8 cellular contexts compared by ENCODE assay signal in genomic region chr4:37453004-37453360, GRCh38.
DNase-seq lines count a peak whose midpoint lies in the region; ATAC-seq and TF ChIP-seq lines count a peak whose summit lies in the region.

No MANE protein-coding gene starts in this region.

- peaks cover 38 to 53% (median 43%) of the 10 kb centered on the region in 3 donors for H3K27me3 Mint-ChIP-seq in CD14-positive monocyte (ENCODE audit: low read depth in 3 of 3)
- H3K27me3 Mint-ChIP-seq in naive thymus-derived CD4-positive, alpha-beta T cell = peaks cover 31 to 79% (median 61%) of the 10 kb centered on the region in 5 donors

- POLR2A ChIA-PET in naive thymus-derived CD4-positive, alpha-beta T cell (lab: Charles Lee) = interaction anchor here (0.6 kb wide), 1 partner anchor 489 kb away, joined by 3 read pairs; no protein-coding TSS in a partner anchor

- CTCF ChIA-PET in naive thymus-derived CD4-positive, alpha-beta T cell (lab: Charles Lee) = interaction anchor here (0.6 to 1.8 kb wide), 6 partner anchors 63 to 1565 kb away, joined by 3 to 20 read pairs (median 3); no protein-coding TSS in a partner anchor

- intact Hi-C loops in CD14-positive monocyte (cut with micrococcal nuclease) (loop anchor here in 1 of 2 donors (5.0 kb wide), 1 partner anchor 114 kb away; no protein-coding TSS in a partner anchor), upper lobe of right lung (cut with DNase I) (no loop called here)
- intact Hi-C loops in naive thymus-derived CD4-positive, alpha-beta T cell (cut with micrococcal nuclease) = loop anchor here (1.0 to 10.0 kb wide), 10 partner anchors 113 to 582 kb away; partner anchors contain the start of genes RELL1 (in 2 of the 2) and TBC1D1 (in 1 of the 2)

- peaks cover 0 to 4% of the 10 kb centered on the region in 2 donors for H3K27me3 ChIP-seq in naive thymus-derived CD4-positive, alpha-beta T cell (ENCODE audit: control insufficient read depth in 2 of 2, insufficient read depth in 2 of 2, low read length in 2 of 2)
- H3K27me3 ChIP-seq in upper lobe of right lung = peaks cover 26% of the 10 kb centered on the region

- no peaks in the 10 kb centered on the region for H3K36me3 ChIP-seq in naive thymus-derived CD4-positive, alpha-beta T cell (ENCODE audit: control insufficient read depth in 2 of 3, insufficient read depth in 3 of 3, low read length in 3 of 3)
- no peaks in the 10 kb centered on the region for H3K36me3 ChIP-seq in upper lobe of right lung

- peaks cover 16% of the 10 kb centered on the region for H3K4me1 Mint-ChIP-seq in CD14-positive monocyte
- H3K4me1 Mint-ChIP-seq in naive thymus-derived CD4-positive, alpha-beta T cell = peaks cover 0 to 18% (median 14%) of the 10 kb centered on the region in 7 donors

- TF ChIP-seq CTCF in CD14-positive monocyte (IDR thresholded peaks at IDR 0.05) (peak; percentile 45), fibroblast of pulmonary artery (IDR thresholded peaks at IDR 0.05; ENCODE audit: low read length, missing control alignments) (peak; percentile 67), upper lobe of right lung (IDR thresholded peaks at IDR 0.05) (peak; percentile 46)

- peaks cover 0 to 14% of the 10 kb centered on the region in 2 donors for H3K4me1 ChIP-seq in naive thymus-derived CD4-positive, alpha-beta T cell (ENCODE audit: control insufficient read depth in 2 of 2, insufficient read depth in 2 of 2, low read length in 2 of 2)
- H3K4me1 ChIP-seq in upper lobe of right lung = no peaks in the 10 kb centered on the region

- peaks cover 4% of the 10 kb centered on the region in 2 donors for H3K36me3 Mint-ChIP-seq in CD14-positive monocyte
- no peaks in the 10 kb centered on the region for H3K36me3 Mint-ChIP-seq in naive thymus-derived CD4-positive, alpha-beta T cell

- no peak overlapping the region for H3K4me3 ChIP-seq in fibroblast of pulmonary artery (replicated peaks; ENCODE audit: low read depth, low read length)
- peak overlapping the region; percentile 66 for H3K4me3 ChIP-seq in naive thymus-derived CD4-positive, alpha-beta T cell (ENCODE audit: low read length)
- peak overlapping the region; percentile 55 for H3K4me3 ChIP-seq in upper lobe of right lung

- peak overlapping the region; percentile 78 to 89 for H3K4me3 Mint-ChIP-seq in CD14-positive monocyte
- H3K4me3 Mint-ChIP-seq in naive thymus-derived CD4-positive, alpha-beta T cell = peak overlapping the region; percentile 79 to 89 (median 86)

- DNase-seq in CD14-positive monocyte (ENCODE audit: low spot score) = no peak
- DNase-seq in GM19238 (ENCODE audit: insufficient read length, low spot score) = peak; percentile 24
- peak; percentile 82 to 91 for DNase-seq in NCI-H524 (lab: John Stamatoyannopoulos, UW)
- peak; percentile 19 for DNase-seq in activated CD8-positive, alpha-beta memory T cell treated with anti-CD3 and anti-CD28 coated beads, Interleukin-2, amount 50 U/mL, for 4 hours
- DNase-seq in fibroblast of pulmonary artery (ENCODE audit: low read depth) = peak; percentile 82
- peak in 7 of 9 donors; percentile 21 to 57 (median 46) for DNase-seq in naive thymus-derived CD4-positive, alpha-beta T cell
- DNase-seq in upper lobe of right lung = no peak

- ATAC-seq in HG03520 (IDR thresholded peaks at IDR 0.05; ENCODE audit: unreplicated experiment) = peak; percentile 65
- peak; percentile 64 for ATAC-seq in naive thymus-derived CD4-positive, alpha-beta T cell
- ATAC-seq in upper lobe of right lung = peak; percentile 85

- H3K9me3 Mint-ChIP-seq in CD14-positive monocyte = peaks cover 0 to 3% (median 0%) of the 10 kb centered on the region in 7 donors
- no peaks in the 10 kb centered on the region for H3K9me3 Mint-ChIP-seq in naive thymus-derived CD4-positive, alpha-beta T cell

- H3K27ac Mint-ChIP-seq in CD14-positive monocyte = peak overlapping the region in 1 of 7 donors; percentile 63
- H3K27ac Mint-ChIP-seq in naive thymus-derived CD4-positive, alpha-beta T cell = peak overlapping the region in 2 of 9 donors; percentile 18 to 38

- no peak overlapping the region for H3K27ac ChIP-seq in naive thymus-derived CD4-positive, alpha-beta T cell (ENCODE audit: low read depth, low read length)
- no peak overlapping the region for H3K27ac ChIP-seq in upper lobe of right lung

- no peaks in the 10 kb centered on the region for H3K9me3 ChIP-seq in naive thymus-derived CD4-positive, alpha-beta T cell (ENCODE audit: control insufficient read depth in 2 of 3, low read length in 3 of 3)
- no peaks in the 10 kb centered on the region for H3K9me3 ChIP-seq in upper lobe of right lung

Comparison
In these comparisons a context has a peak if more than half of its experiments do, and no peak if none do; other contexts are left out.
1. DNase-seq: peak in GM19238 (single experiment), NCI-H524 (2 of 2), activated CD8-positive, alpha-beta memory T cell treated with anti-CD3 and anti-CD28 coated beads, Interleukin-2, amount 50 U/mL, for 4 hours (single experiment), fibroblast of pulmonary artery (single experiment) and naive thymus-derived CD4-positive, alpha-beta T cell (7 of 9); none in CD14-positive monocyte (single experiment) and upper lobe of right lung (single experiment).
2. Peak in every context shown above with its lines, with median percentiles within 50 percentile points of each other: CTCF ChIP-seq and ATAC-seq.